Comparison of ENCODE assay signal across 20 cellular contexts in the genomic region with DNA sequence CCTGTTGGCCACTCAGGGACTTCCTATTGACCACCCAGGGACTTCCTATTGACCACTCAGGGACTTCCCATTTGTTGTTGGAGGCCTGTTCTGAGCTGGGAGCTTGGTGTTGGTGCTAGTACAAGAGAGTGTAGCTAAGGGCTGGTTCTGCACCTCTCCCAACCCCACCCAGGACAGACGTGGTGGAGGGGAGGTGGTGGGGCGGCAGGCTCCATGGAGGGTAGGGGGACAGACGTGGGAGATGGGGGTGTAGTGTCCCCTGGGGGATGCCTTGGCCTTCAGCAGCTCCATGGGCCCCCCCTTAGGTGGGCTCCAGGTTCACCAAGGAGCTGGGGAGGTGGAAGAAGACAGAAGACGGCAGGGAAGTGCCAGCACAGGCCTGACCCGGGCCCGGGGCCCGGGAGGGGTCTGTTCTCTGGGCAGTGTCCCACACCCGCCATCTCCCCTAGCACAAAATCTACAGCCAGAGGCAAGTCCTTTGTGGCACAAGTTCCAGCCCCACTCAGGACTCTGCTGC. TPM values are rescaled to one million over a fixed set of nuclear protein-coding genes. Genes with fewer than 3 reads are reported as not detected.
DNase-seq lines count a peak whose midpoint lies in the region; ATAC-seq and TF ChIP-seq lines count a peak whose summit lies in the region.
"Had no signal": no experiment of that assay in that cellular context is flagged by ENCODE, and none has a peak within 500 bp of the region (broad histone marks: within the 10 kb centered on the region; RNA-seq: fewer than 3 reads in every experiment).

No MANE protein-coding gene starts in this region.

- intact Hi-C loops in activated T-helper 2 cell treated with anti-CD3 and anti-CD28 coated beads, Interferon-gamma antibody, Interleukin-2, Interleukin-4, amounts not matched to agents 10 μg/mL and 5 μg/mL and 100 μg/mL, durations not matched to agents 14 hours and 24 hours and 36 hours (cut with micrococcal nuclease): no loop called here

- H3K27ac Mint-ChIP-seq in T-helper 2 cell treated with Interferon-gamma antibody and Interleukin-4, amounts not matched to agents 5 μg/mL and 100 μg/mL, for 36 hours: peak overlapping the region; percentile 74
- peak overlapping the region; percentile 52 for H3K27ac Mint-ChIP-seq in activated T-helper 2 cell treated with anti-CD3 and anti-CD28 coated beads, Interferon-gamma antibody, Interleukin-2, Interleukin-4, amounts not matched to agents 10 μg/mL and 5 μg/mL and 100 μg/mL, durations not matched to agents 14 hours and 24 hours and 36 hours
- H3K27ac Mint-ChIP-seq in natural killer cell treated with Interleukin-12 subunit alpha and Interleukin-12 subunit beta and Interleukin-15 and Interleukin-18, amount 100 ng/mL, for 72 hours: peak overlapping the region; percentile 55 to 80

- peaks cover 9% of the 10 kb centered on the region for H3K9me3 Mint-ChIP-seq in T-helper 2 cell treated with Interferon-gamma antibody and Interleukin-4, amounts not matched to agents 5 μg/mL and 100 μg/mL, for 36 hours
- peaks cover 9% of the 10 kb centered on the region for H3K9me3 Mint-ChIP-seq in activated T-helper 2 cell treated with anti-CD3 and anti-CD28 coated beads, Interferon-gamma antibody, Interleukin-2, Interleukin-4, amounts not matched to agents 10 μg/mL and 5 μg/mL and 100 μg/mL, durations not matched to agents 14 hours and 24 hours and 36 hours
- H3K9me3 Mint-ChIP-seq in natural killer cell treated with Interleukin-12 subunit alpha and Interleukin-12 subunit beta and Interleukin-15 and Interleukin-18, amount 100 ng/mL, for 72 hours: peaks cover 7% of the 10 kb centered on the region

- TF ChIP-seq CTCF in DOHH2 (IDR thresholded peaks at IDR 0.05; ENCODE audit: low read depth, low read length, poor library complexity, severe bottlenecking): no peak

- H3K4me2 ChIP-seq in DOHH2 (ENCODE audit: low read length): no peak overlapping the region

- peaks cover 23% of the 10 kb centered on the region for H3K4me1 ChIP-seq in DOHH2 (ENCODE audit: control insufficient read depth, low read length)

- ATAC-seq in natural killer cell treated with Interleukin-12 subunit alpha and Interleukin-12 subunit beta and Interleukin-15 and Interleukin-18, amount 100 ng/mL, for 72 hours: peak in 1 of 2 donors; percentile 15
- no peak for ATAC-seq in HG02763 (IDR thresholded peaks at IDR 0.05; ENCODE audit: unreplicated experiment)
- ATAC-seq in GM18870 (IDR thresholded peaks at IDR 0.05; ENCODE audit: unreplicated experiment): no peak

- H3K27me3 Mint-ChIP-seq in T-helper 2 cell treated with Interferon-gamma antibody and Interleukin-4, amounts not matched to agents 5 μg/mL and 100 μg/mL, for 36 hours (ENCODE audit: low read depth): peaks cover 6% of the 10 kb centered on the region
- H3K27me3 Mint-ChIP-seq in activated T-helper 2 cell treated with anti-CD3 and anti-CD28 coated beads, Interferon-gamma antibody, Interleukin-2, Interleukin-4, amounts not matched to agents 10 μg/mL and 5 μg/mL and 100 μg/mL, durations not matched to agents 14 hours and 24 hours and 36 hours (ENCODE audit: low read depth): peaks cover 7% of the 10 kb centered on the region
- peaks cover 11 to 14% of the 10 kb centered on the region in 2 donors for H3K27me3 Mint-ChIP-seq in natural killer cell treated with Interleukin-12 subunit alpha and Interleukin-12 subunit beta and Interleukin-15 and Interleukin-18, amount 100 ng/mL, for 72 hours

- no peaks in the 10 kb centered on the region for H3K9me2 ChIP-seq in DOHH2 (replicated peaks; ENCODE audit: control insufficient read depth, low read length)

- no peaks in the 10 kb centered on the region for H4K20me1 ChIP-seq in DOHH2 (ENCODE audit: control insufficient read depth, insufficient read depth, low read depth, low read length)

- H3K9me3 ChIP-seq in DOHH2 (ENCODE audit: control insufficient read depth, insufficient read depth, low read length): peaks cover 14% of the 10 kb centered on the region; the same call in 1 of the 2 replicates
- H3K9me3 ChIP-seq: ovary had no signal

- no peak overlapping the region for H3K4me3 ChIP-seq in DOHH2 (ENCODE audit: low read length)
- H3K4me3 ChIP-seq: ovary, SK-N-MC, skin epidermis had no signal

- H3K4me1 Mint-ChIP-seq in T-helper 2 cell treated with Interferon-gamma antibody and Interleukin-4, amounts not matched to agents 5 μg/mL and 100 μg/mL, for 36 hours (ENCODE audit: low read depth): no peaks in the 10 kb centered on the region
- H3K4me1 Mint-ChIP-seq in activated T-helper 2 cell treated with anti-CD3 and anti-CD28 coated beads, Interferon-gamma antibody, Interleukin-2, Interleukin-4, amounts not matched to agents 10 μg/mL and 5 μg/mL and 100 μg/mL, durations not matched to agents 14 hours and 24 hours and 36 hours (ENCODE audit: low read depth): no peaks in the 10 kb centered on the region
- peaks cover 0 to 4% of the 10 kb centered on the region in 2 donors for H3K4me1 Mint-ChIP-seq in natural killer cell treated with Interleukin-12 subunit alpha and Interleukin-12 subunit beta and Interleukin-15 and Interleukin-18, amount 100 ng/mL, for 72 hours (ENCODE audit: low read depth in 2 of 2)

- peaks cover 5% of the 10 kb centered on the region; the same call in 1 of the 2 replicates for H3K27me3 ChIP-seq in DOHH2 (ENCODE audit: control insufficient read depth, low read length)
- H3K27me3 ChIP-seq: ovary had no signal

- H3K36me3 ChIP-seq in DOHH2 (ENCODE audit: control insufficient read depth, low read length): no peaks in the 10 kb centered on the region
- H3K36me3 ChIP-seq: ovary, WERI-Rb-1 had no signal

- no peak for DNase-seq in T-helper 2 cell treated with Interferon-gamma antibody and Interleukin-4, amounts not matched to agents 5 μg/mL and 100 μg/mL, for 36 hours (ENCODE audit: low spot score)
- DNase-seq in T-helper 2 cell: no peak
- DNase-seq in activated T-helper 2 cell treated with anti-CD3 and anti-CD28 coated beads, Interferon-gamma antibody, Interleukin-2, Interleukin-4, amounts not matched to agents 10 μg/mL and 5 μg/mL and 100 μg/mL, durations not matched to agents 14 hours and 24 hours and 36 hours (ENCODE audit: low spot score): no peak
- DNase-seq in natural killer cell treated with Interleukin-12 subunit alpha and Interleukin-12 subunit beta and Interleukin-15 and Interleukin-18, amount 100 ng/mL, for 72 hours (ENCODE audit: low spot score): no peak
- DNase-seq in HuH-7 (ENCODE audit: low spot score): no peak
- DNase-seq: 8988T; activated CD8-positive, alpha-beta memory T cell treated with anti-CD3 and anti-CD28 coated beads, Interleukin-2, amount 50 U/mL, for 4 hours; midbrain; OCI-M1; WERI-Rb-1 had no signal

- H3F3A ChIP-seq in DOHH2 (ENCODE audit: control insufficient read depth, insufficient read depth): peaks cover 14% of the 10 kb centered on the region

- H3K27ac ChIP-seq in DOHH2 (ENCODE audit: low read depth, low read length): peak overlapping the region; percentile 83
- H3K27ac ChIP-seq: epithelial cell of prostate, ovary, SK-N-MC, WERI-Rb-1 had no signal

- H3K79me2 ChIP-seq in DOHH2 (ENCODE audit: control insufficient read depth, low read length): no peaks in the 10 kb centered on the region

- no peaks in the 10 kb centered on the region for H3K36me3 Mint-ChIP-seq in T-helper 2 cell treated with Interferon-gamma antibody and Interleukin-4, amounts not matched to agents 5 μg/mL and 100 μg/mL, for 36 hours (ENCODE audit: low read depth)
- H3K36me3 Mint-ChIP-seq in activated T-helper 2 cell treated with anti-CD3 and anti-CD28 coated beads, Interferon-gamma antibody, Interleukin-2, Interleukin-4, amounts not matched to agents 10 μg/mL and 5 μg/mL and 100 μg/mL, durations not matched to agents 14 hours and 24 hours and 36 hours (ENCODE audit: low read depth): no peaks in the 10 kb centered on the region
- H3K36me3 Mint-ChIP-seq in natural killer cell treated with Interleukin-12 subunit alpha and Interleukin-12 subunit beta and Interleukin-15 and Interleukin-18, amount 100 ng/mL, for 72 hours: peaks cover 7% of the 10 kb centered on the region

- H3K4me3 Mint-ChIP-seq in T-helper 2 cell treated with Interferon-gamma antibody and Interleukin-4, amounts not matched to agents 5 μg/mL and 100 μg/mL, for 36 hours: no peak overlapping the region
- H3K4me3 Mint-ChIP-seq in activated T-helper 2 cell treated with anti-CD3 and anti-CD28 coated beads, Interferon-gamma antibody, Interleukin-2, Interleukin-4, amounts not matched to agents 10 μg/mL and 5 μg/mL and 100 μg/mL, durations not matched to agents 14 hours and 24 hours and 36 hours (ENCODE audit: low read depth): no peak overlapping the region
- H3K4me3 Mint-ChIP-seq in natural killer cell treated with Interleukin-12 subunit alpha and Interleukin-12 subunit beta and Interleukin-15 and Interleukin-18, amount 100 ng/mL, for 72 hours: no peak overlapping the region

RNA-seq across cellular contexts. Expression of a gene that starts 33.9 kb away (rescaled TPM):
- total RNA-seq in activated T-helper 2 cell treated with anti-CD3 and anti-CD28 coated beads, Interferon-gamma antibody, Interleukin-2, Interleukin-4, amounts not matched to agents 10 μg/mL and 5 μg/mL and 100 μg/mL, durations not matched to agents 14 hours and 24 hours and 36 hours: not detected in 2 replicates
- total RNA-seq in natural killer cell treated with Interleukin-12 subunit alpha and Interleukin-12 subunit beta and Interleukin-15 and Interleukin-18, amount 100 ng/mL, for 72 hours: not detected
- total RNA-seq: LHCN-M2, subcutaneous adipose tissue had no signal

RNA-seq across cellular contexts. Expression of a gene that starts 34.3 kb away (rescaled TPM):
- not detected in 2 replicates for total RNA-seq in activated T-helper 2 cell treated with anti-CD3 and anti-CD28 coated beads, Interferon-gamma antibody, Interleukin-2, Interleukin-4, amounts not matched to agents 10 μg/mL and 5 μg/mL and 100 μg/mL, durations not matched to agents 14 hours and 24 hours and 36 hours
- not detected for total RNA-seq in natural killer cell treated with Interleukin-12 subunit alpha and Interleukin-12 subunit beta and Interleukin-15 and Interleukin-18, amount 100 ng/mL, for 72 hours
- total RNA-seq: G401, subcutaneous adipose tissue had no signal

RNA-seq across cellular contexts. Expression of a gene that starts 54.7 kb away (rescaled TPM):
- total RNA-seq in activated T-helper 2 cell treated with anti-CD3 and anti-CD28 coated beads, Interferon-gamma antibody, Interleukin-2, Interleukin-4, amounts not matched to agents 10 μg/mL and 5 μg/mL and 100 μg/mL, durations not matched to agents 14 hours and 24 hours and 36 hours: 93.8 and 94.4 TPM in 2 replicates
- total RNA-seq in natural killer cell treated with Interleukin-12 subunit alpha and Interleukin-12 subunit beta and Interleukin-15 and Interleukin-18, amount 100 ng/mL, for 72 hours: 100 to 1,000 TPM in 1 of 2 donors, 10 to 100 TPM in 1; 87.2 to 144 TPM
